Comparison of ENCODE assay signal across 1 cellular context in genomic region chr17:46805771-46806170, GRCh38.
A peak's percentile ranks its signal among the peaks of the same experiment; 100 is the strongest.
TF ChIP-seq lines count a peak whose summit lies in the region.

No MANE protein-coding gene starts in this region.

TF ChIP-seq in HepG2, 621 proteins besides CTCF, POLR2A, EP300 and RAD21:
- TF ChIP-seq ZNF629 (CRISPR knock-in tag; conservative IDR thresholded peaks at IDR 0.05) (peak; percentile 74), ARNT (IDR thresholded peaks at IDR 0.05) (no peak)
